1 cellular context compared by ENCODE assay signal in the genomic region with DNA sequence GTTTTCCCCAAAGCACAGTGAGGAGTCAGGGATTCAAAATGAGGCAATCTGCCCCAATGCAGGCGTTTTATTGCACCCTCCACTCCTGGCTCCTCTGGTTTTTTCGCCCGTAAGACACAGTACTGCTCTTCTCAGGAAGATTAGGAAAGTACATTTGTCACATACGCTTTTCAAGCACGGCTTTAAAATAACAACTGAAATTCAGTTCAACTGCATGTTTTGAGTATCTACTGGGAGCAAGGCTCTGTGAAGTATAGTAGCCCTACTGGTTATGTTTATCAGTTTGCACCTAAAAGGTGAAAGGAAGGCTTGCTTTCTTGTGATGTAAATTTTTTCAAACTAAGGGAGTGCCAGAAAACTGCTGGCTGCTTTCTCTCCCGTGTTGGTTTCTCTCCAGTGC.
A peak's percentile ranks its signal among the peaks of the same experiment; 100 is the strongest.
TF ChIP-seq lines count a peak whose summit lies in the region.

No MANE protein-coding gene starts in this region.

TF ChIP-seq in K562, 482 proteins besides CTCF, POLR2A, EP300 and RAD21 (continued from another document):
- TF ChIP-seq, protein P1, sequence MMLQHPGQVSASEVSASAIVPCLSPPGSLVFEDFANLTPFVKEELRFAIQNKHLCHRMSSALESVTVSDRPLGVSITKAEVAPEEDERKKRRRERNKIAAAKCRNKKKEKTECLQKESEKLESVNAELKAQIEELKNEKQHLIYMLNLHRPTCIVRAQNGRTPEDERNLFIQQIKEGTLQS (IDR thresholded peaks at IDR 0.05): 0 out of 2 replicates have a peak, but pooled peaks have one; percentile 22
- TF ChIP-seq, protein P1 (CRISPR knock-in tag; conservative IDR thresholded peaks at IDR 0.05): no peak
- TF ChIP-seq SIN3A (IDR thresholded peaks at IDR 0.05; ENCODE audit: borderline replicate concordance in 2 of 2, control insufficient read depth in 1 of 2, low read depth in 2 of 2, low read length in 2 of 2): no peak
- peak; percentile 37; the same call in 1 of the 2 replicates for TF ChIP-seq POLR2H (tag; IDR thresholded peaks at IDR 0.05; ENCODE audit: low read depth)
- no peak for TF ChIP-seq NRF1 (conservative IDR thresholded peaks at IDR 0.05 in 1 of 2, IDR thresholded peaks at IDR 0.05 in 1 of 2)
